8 cellular contexts compared by ENCODE assay signal in genomic region chr6:32176476-32177181, GRCh38. TPM values are rescaled to one million over a fixed set of nuclear protein-coding genes. Genes with fewer than 3 reads are reported as not detected.
DNase-seq lines count a peak whose midpoint lies in the region; ATAC-seq and TF ChIP-seq lines count a peak whose summit lies in the region.

No MANE protein-coding gene starts in this region.

- H3K4me3 ChIP-seq in A673 (ENCODE audit: low read depth, low read length, poor library complexity, severe bottlenecking) (peak overlapping the region; percentile 97), HL-60 (replicated peaks; ENCODE audit: insufficient read depth, low read length) (peak overlapping the region; percentile 92), kidney epithelial cell (ENCODE audit: low read depth, low read length) (peak overlapping the region; percentile 99)

- BruUV-seq in A673 (replicated peaks; lab: Mats Ljungman, UMichigan), result TSS peak; percentile 90

- H3K27ac ChIP-seq in A673 (ENCODE audit: low read depth, low read length, poor library complexity, severe bottlenecking) (peak overlapping the region; percentile 97), HL-60 (replicated peaks) (peak overlapping the region; percentile 86), temporal lobe (ENCODE audit: low read depth, low read length) (peak overlapping the region; percentile 98)

- peaks cover 25% of the 10 kb centered on the region for H3K4me1 ChIP-seq in A673 (ENCODE audit: insufficient read depth, low read length, poor library complexity, severe bottlenecking)

- TF ChIP-seq CTCF in A673 (conservative IDR thresholded peaks at IDR 0.05; ENCODE audit: low read depth, low read length), result no peak
- TF ChIP-seq CTCF in HL-60 (IDR thresholded peaks at IDR 0.05; ENCODE audit: insufficient read depth, low read length), result no peak
- TF ChIP-seq CTCF in kidney epithelial cell (IDR thresholded peaks at IDR 0.05; ENCODE audit: insufficient read depth, low read length, poor library complexity, severe bottlenecking), result no peak

- POLR2A ChIA-PET in A673 (lab: Charles Lee; ENCODE audit: low non-redundant PET), result no interaction called here

- intact Hi-C loops in A673 (cut with micrococcal nuclease; ENCODE audit: unreplicated experiment), result no loop called here

- DNase-seq in A673 (ENCODE audit: low spot score) (no peak), HL-60 (ENCODE audit: low read depth in 1 of 2, low spot score in 1 of 2) (no peak), amniotic epithelial cell (ENCODE audit: low read depth) (peak; percentile 90), kidney epithelial cell (ENCODE audit: low read depth) (no peak), NCI-H1105 (lab: John Stamatoyannopoulos, UW) (no peak)
- DNase-seq in effector CD4-positive, alpha-beta T cell, result no peak

- CTCF ChIA-PET in A673 (lab: Charles Lee), result no interaction called here

- no peak for ATAC-seq in HG03378 (IDR thresholded peaks at IDR 0.05; ENCODE audit: unreplicated experiment)

- no peaks in the 10 kb centered on the region for H3K9me3 ChIP-seq in A673 (ENCODE audit: low read depth, low read length, poor library complexity, severe bottlenecking)

- H3K36me3 ChIP-seq in A673 (ENCODE audit: insufficient read depth, low read length, poor library complexity, severe bottlenecking), result peaks cover 6% of the 10 kb centered on the region
- H3K36me3 ChIP-seq in kidney epithelial cell (ENCODE audit: control insufficient read depth, insufficient read depth, low read length), result no peaks in the 10 kb centered on the region

- H3K27me3 ChIP-seq in A673 (replicated peaks; ENCODE audit: insufficient read depth, low read depth, low read length, poor library complexity), result no peaks in the 10 kb centered on the region
- H3K27me3 ChIP-seq in HL-60 (ENCODE audit: insufficient read depth, poor library complexity, severe bottlenecking), result no peaks in the 10 kb centered on the region
- H3K27me3 ChIP-seq in kidney epithelial cell (ENCODE audit: control insufficient read depth, insufficient read depth, low read length), result no peaks in the 10 kb centered on the region

RNA-seq across cellular contexts. Expression of gene AGPAT1, which starts 0.7 kb away (rescaled TPM):
- total RNA-seq in A673 (2021) (102 and 108 TPM in 2 replicates), kidney epithelial cell (57.2 and 62.3 TPM in 2 replicates), temporal lobe (17.5 TPM)

RNA-seq across cellular contexts. Expression of gene RNF5, which starts 1.6 kb away (rescaled TPM):
- 62.9 and 67.0 TPM in 2 replicates for total RNA-seq in A673 (2021)
- 76.8 and 90.1 TPM in 2 replicates for total RNA-seq in kidney epithelial cell
- total RNA-seq in temporal lobe, result 61.5 TPM

RNA-seq across cellular contexts. Expression of gene AGER, which starts 7.4 kb away (rescaled TPM):
- total RNA-seq in A673 (2021) (13.3 and 18.8 TPM in 2 replicates), kidney epithelial cell (0.25 and 2.7 TPM in 2 replicates), temporal lobe (0.98 TPM)

RNA-seq across cellular contexts. Expression of gene EGFL8, which starts 12.2 kb away (rescaled TPM):
- total RNA-seq in A673 (2021), result 31.3 and 32.4 TPM in 2 replicates
- 2.6 and 5.1 TPM in 2 replicates for total RNA-seq in kidney epithelial cell
- 6.6 TPM for total RNA-seq in temporal lobe

RNA-seq across cellular contexts. Expression of gene PBX2, which starts 13.4 kb away (rescaled TPM):
- total RNA-seq in A673 (2021) (84.0 and 97.2 TPM in 2 replicates), kidney epithelial cell (37.5 and 40.7 TPM in 2 replicates), temporal lobe (21.4 TPM)
